20 cellular contexts compared by ENCODE assay signal in genomic region chr6:42740725-42741124, GRCh38. TPM values are rescaled to one million over a fixed set of nuclear protein-coding genes. Genes with fewer than 3 reads are reported as not detected.
DNase-seq lines count a peak whose midpoint lies in the region; ATAC-seq and TF ChIP-seq lines count a peak whose summit lies in the region.
"Had no signal": no experiment of that assay in that cellular context is flagged by ENCODE, and none has a peak within 500 bp of the region (broad histone marks: within the 10 kb centered on the region; RNA-seq: fewer than 3 reads in every experiment).

No MANE protein-coding gene starts in this region.

- H3K27ac ChIP-seq in ACC112 (ENCODE audit: low read depth, low read length): no peak overlapping the region
- H3K27ac ChIP-seq in DOHH2 (ENCODE audit: low read depth, low read length): peak overlapping the region; percentile 97
- H3K27ac ChIP-seq in WERI-Rb-1: peak overlapping the region; percentile 92

- H3K27me3 ChIP-seq in ACC112 (ENCODE audit: insufficient read depth, low read length) (no peaks in the 10 kb centered on the region), DOHH2 (ENCODE audit: control insufficient read depth, low read length) (no peaks in the 10 kb centered on the region), WERI-Rb-1 (ENCODE audit: insufficient read depth, low read depth, severe bottlenecking) (no peaks in the 10 kb centered on the region)

- peak overlapping the region; percentile 36 for H2AFZ ChIP-seq in ACC112 (ENCODE audit: low read length, unreplicated experiment)

- TF ChIP-seq POLR2A in erythroblast (IDR thresholded peaks at IDR 0.05; ENCODE audit: low read length): no peak

- H3K4me1 ChIP-seq in ACC112 (ENCODE audit: control insufficient read depth, insufficient read depth, low read length, unreplicated experiment) (peaks cover 20% of the 10 kb centered on the region), DOHH2 (ENCODE audit: control insufficient read depth, low read length) (peaks cover 45% of the 10 kb centered on the region)

- no peak for DNase-seq in WERI-Rb-1
- DNase-seq in fibroblast of villous mesenchyme (ENCODE audit: low read depth): peak; percentile 45
- no peak for DNase-seq in erythroblast (lab: John Stamatoyannopoulos, UW)
- DNase-seq in SK-N-DZ (ENCODE audit: low spot score): no peak
- DNase-seq in NCI-H1105 (lab: John Stamatoyannopoulos, UW): no peak
- DNase-seq: DND-41; NCI-H1436 treated with DMSO at 0.1 percent for 48 hours; NCI-H2029; NCI-H446; NK-92 treated with Interleukin-12 subunit alpha and Interleukin-12 subunit beta, amount 100 ng/mL, for 24 hours; SHP77 treated with DMSO at 0.1 percent for 48 hours; T-helper 1 cell had no signal

- H3K79me2 ChIP-seq in ACC112 (ENCODE audit: control insufficient read depth, insufficient read depth, low read length, unreplicated experiment): peaks cover 19% of the 10 kb centered on the region
- peaks cover 41% of the 10 kb centered on the region for H3K79me2 ChIP-seq in DOHH2 (ENCODE audit: control insufficient read depth, low read length)

- H3K4me2 ChIP-seq in DOHH2 (ENCODE audit: low read length): peak overlapping the region; percentile 80

- peaks cover 43% of the 10 kb centered on the region for H3F3A ChIP-seq in DOHH2 (ENCODE audit: control insufficient read depth, insufficient read depth)

- no peaks in the 10 kb centered on the region for H3K36me3 ChIP-seq in ACC112 (ENCODE audit: insufficient read depth, low read length)
- H3K36me3 ChIP-seq in DOHH2 (ENCODE audit: control insufficient read depth, low read length): peaks cover 33% of the 10 kb centered on the region
- H3K36me3 ChIP-seq in WERI-Rb-1: peaks cover 14% of the 10 kb centered on the region

- H4K20me1 ChIP-seq in DOHH2 (ENCODE audit: control insufficient read depth, insufficient read depth, low read depth, low read length): no peaks in the 10 kb centered on the region

- H3K9me3 ChIP-seq in DOHH2 (ENCODE audit: control insufficient read depth, insufficient read depth, low read length) (no peaks in the 10 kb centered on the region), WERI-Rb-1 (ENCODE audit: severe bottlenecking) (no peaks in the 10 kb centered on the region)

- ATAC-seq in GM21447 (IDR thresholded peaks at IDR 0.05; ENCODE audit: unreplicated experiment): no peak
- ATAC-seq: SK-N-SH treated with all-trans-retinoic acid at 6 μM for 48 hours had no signal

- no peak for TF ChIP-seq CTCF in DOHH2 (IDR thresholded peaks at IDR 0.05; ENCODE audit: low read depth, low read length, poor library complexity, severe bottlenecking)
- TF ChIP-seq CTCF in WERI-Rb-1 (IDR thresholded peaks at IDR 0.05; ENCODE audit: low read depth, low read length): no peak
- TF ChIP-seq CTCF in fibroblast of villous mesenchyme (IDR thresholded peaks at IDR 0.05; ENCODE audit: insufficient read depth, low read depth, low read length): no peak

- no peaks in the 10 kb centered on the region for H3K9me2 ChIP-seq in DOHH2 (replicated peaks; ENCODE audit: control insufficient read depth, low read length)

- no peak overlapping the region for H3K4me3 ChIP-seq in ACC112 (ENCODE audit: low read depth, low read length)
- peak overlapping the region; percentile 67 for H3K4me3 ChIP-seq in DOHH2 (ENCODE audit: low read length)
- H3K4me3 ChIP-seq in WERI-Rb-1 (ENCODE audit: low read depth, low read length): no peak overlapping the region
- H3K4me3 ChIP-seq in fibroblast of villous mesenchyme (ENCODE audit: low read depth, low read length): no peak overlapping the region

RNA-seq across cellular contexts. Expression of gene TBCC, which starts 5.2 kb away (rescaled TPM):
- 38.7 and 42.3 TPM in 2 replicates for total RNA-seq in fibroblast of villous mesenchyme
- polyA plus RNA-seq in SK-N-DZ (2014; cell fraction: cytosol; rRNA removed): 70.5 and 76.0 TPM in 2 replicates
- polyA plus RNA-seq in SK-N-DZ (2014; cell fraction: nucleus; rRNA removed): 39.1 and 41.6 TPM in 2 replicates

RNA-seq across cellular contexts. Expression of gene PRPH2, which starts 18.3 kb away (rescaled TPM):
- 2.6 and 5.2 TPM in 2 replicates for total RNA-seq in fibroblast of villous mesenchyme
- polyA plus RNA-seq in SK-N-DZ (2014; cell fraction: cytosol; rRNA removed): 1.2 and 1.5 TPM in 2 replicates
- 0.51 and 0.57 TPM in 2 replicates for polyA plus RNA-seq in SK-N-DZ (2014; cell fraction: nucleus; rRNA removed)
- total RNA-seq: A172, HT-29, M059J had no signal
- polyA plus RNA-seq: CD14-positive monocyte had no signal

RNA-seq across cellular contexts. Expression of gene BICRAL, which starts 41.1 kb away (rescaled TPM):
- total RNA-seq in fibroblast of villous mesenchyme: 4.5 and 5.6 TPM in 2 replicates
- 3.2 and 4.1 TPM in 2 replicates for polyA plus RNA-seq in SK-N-DZ (2014; cell fraction: cytosol; rRNA removed)
- polyA plus RNA-seq in SK-N-DZ (2014; cell fraction: nucleus; rRNA removed): 2.5 and 3.7 TPM in 2 replicates
